Comparison of ENCODE assay signal across 11 cellular contexts in the genomic region with DNA sequence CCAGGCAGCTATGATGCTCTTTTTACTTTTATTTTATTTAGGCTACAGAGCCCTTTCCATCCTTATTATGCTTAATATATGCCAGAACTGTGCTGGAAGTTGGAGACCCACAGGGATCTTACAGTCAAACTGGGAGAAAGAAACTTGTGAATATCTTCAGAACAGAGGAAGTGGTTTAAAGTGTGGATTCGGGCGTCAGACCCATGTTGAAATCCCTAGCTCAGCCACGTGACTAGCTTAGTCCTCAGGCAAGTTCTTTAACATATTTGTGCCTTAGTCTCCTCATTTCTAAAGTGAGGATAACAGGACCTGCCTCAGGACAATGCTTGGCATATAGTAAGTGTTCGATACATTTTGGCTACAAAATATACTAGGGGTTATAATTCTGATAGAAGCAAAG. TPM values are rescaled to one million over a fixed set of nuclear protein-coding genes. Genes with fewer than 3 reads are reported as not detected.
DNase-seq lines count a peak whose midpoint lies in the region; ATAC-seq and TF ChIP-seq lines count a peak whose summit lies in the region.
"Had no signal": no experiment of that assay in that cellular context is flagged by ENCODE, and none has a peak within 500 bp of the region (broad histone marks: within the 10 kb centered on the region; RNA-seq: fewer than 3 reads in every experiment).

No MANE protein-coding gene starts in this region.

- ATAC-seq in Panc1 (no peak), gastrocnemius medialis (peak in 1 of 2 donors; percentile 37)
- peak; percentile 47 for ATAC-seq in effector memory CD8-positive, alpha-beta T cell (replicated peaks)

- H3K4me3 ChIP-seq in Panc1 (ENCODE audit: low read depth in 2 of 2, low read length in 2 of 2) (no peak overlapping the region), gastrocnemius medialis (no peak overlapping the region)
- H3K4me3 ChIP-seq: dorsolateral prefrontal cortex had no signal

- in situ Hi-C loops in Panc1 (cut with HindIII; ENCODE audit: low pct_unique_long_range_greater_than_20kb, low sequenced_read_pairs), result no loop called here
- in situ Hi-C loops in gastrocnemius medialis (cut with MboI; ENCODE audit: low sequenced_read_pairs in 4 of 4), result no loop called here

- peak overlapping the region; percentile 91 for H3K27ac ChIP-seq in Panc1 (ENCODE audit: low read length)
- H3K27ac ChIP-seq in gastrocnemius medialis, result peak overlapping the region; percentile 58 to 76 (median 68)
- H3K27ac ChIP-seq: dorsolateral prefrontal cortex had no signal

- H3K36me3 Mint-ChIP-seq in activated T-cell treated with anti-CD3 and anti-CD28 coated beads, Interleukin-2, amount 50 U/mL, for 24 hours (ENCODE audit: low read depth), result no peaks in the 10 kb centered on the region
- peaks cover 3% of the 10 kb centered on the region for H3K36me3 Mint-ChIP-seq in effector memory CD8-positive, alpha-beta T cell (ENCODE audit: insufficient read depth)
- H3K36me3 Mint-ChIP-seq in endothelial cell (ENCODE audit: low read depth, unreplicated experiment), result no peaks in the 10 kb centered on the region

- H3K27me3 ChIP-seq in Panc1 (ENCODE audit: control insufficient read depth, insufficient read depth, low read length), result no peaks in the 10 kb centered on the region
- no peaks in the 10 kb centered on the region for H3K27me3 ChIP-seq in gastrocnemius medialis

- intact Hi-C loops in Panc1 (cut with micrococcal nuclease; ENCODE audit: unreplicated experiment) (no loop called here), gastrocnemius medialis (cut with DNase I; ENCODE audit: low total_unique reads) (no loop called here)

- peaks cover 79% of the 10 kb centered on the region for H3K4me1 ChIP-seq in Panc1 (ENCODE audit: control insufficient read depth, insufficient read depth, low read length)
- H3K4me1 ChIP-seq in gastrocnemius medialis, result peaks cover 73 to 90% of the 10 kb centered on the region in 2 donors

- CTCF ChIA-PET in Panc1 (lab: Charles Lee), result no interaction called here
- CTCF ChIA-PET in HEK293T (lab: Yijun Ruan, JAX), result interaction anchor here (1.1 kb wide), 1 partner anchor 10 kb away, joined by 3 read pairs; no protein-coding TSS in a partner anchor

- no peaks in the 10 kb centered on the region for H3K9me3 Mint-ChIP-seq in activated T-cell treated with anti-CD3 and anti-CD28 coated beads, Interleukin-2, amount 50 U/mL, for 24 hours
- H3K9me3 Mint-ChIP-seq in effector memory CD8-positive, alpha-beta T cell, result no peaks in the 10 kb centered on the region
- H3K9me3 Mint-ChIP-seq in endothelial cell (ENCODE audit: unreplicated experiment), result no peaks in the 10 kb centered on the region

- H3K4me3 Mint-ChIP-seq in activated T-cell treated with anti-CD3 and anti-CD28 coated beads, Interleukin-2, amount 50 U/mL, for 24 hours, result no peak overlapping the region
- peak overlapping the region in 1 of 2 donors; percentile 43 for H3K4me3 Mint-ChIP-seq in effector memory CD8-positive, alpha-beta T cell
- no peak overlapping the region for H3K4me3 Mint-ChIP-seq in endothelial cell (ENCODE audit: unreplicated experiment)

- DNase-seq in activated T-cell treated with anti-CD3 and anti-CD28 coated beads, Interleukin-2, amount 50 U/mL, for 24 hours, result no peak
- DNase-seq in activated T-cell treated with anti-CD3 and anti-CD28 coated beads for 4 hours, result no peak
- DNase-seq in Panc1 (ENCODE audit: low read depth, low spot score), result no peak
- no peak for DNase-seq in effector memory CD8-positive, alpha-beta T cell
- no peak for DNase-seq in gastrocnemius medialis
- no peak for DNase-seq in GM03348 (ENCODE audit: low spot score)
- no peak for DNase-seq in endothelial cell (ENCODE audit: low spot score)
- DNase-seq in HEK293T (ENCODE audit: extremely low spot score), result no peak
- DNase-seq: activated CD4-positive, CD25-positive, alpha-beta regulatory T cell; dorsolateral prefrontal cortex; midbrain had no signal

- TF ChIP-seq CTCF in Panc1 (IDR thresholded peaks at IDR 0.05) (no peak), gastrocnemius medialis (IDR thresholded peaks at IDR 0.05 in 4 of 5, conservative IDR thresholded peaks at IDR 0.05 in 1 of 5) (no peak), endothelial cell (IDR thresholded peaks at IDR 0.05; ENCODE audit: unreplicated experiment) (no peak)

- H3K27ac Mint-ChIP-seq in activated T-cell treated with anti-CD3 and anti-CD28 coated beads, Interleukin-2, amount 50 U/mL, for 24 hours, result peak overlapping the region; percentile 31
- peak overlapping the region in 1 of 2 donors; percentile 32 for H3K27ac Mint-ChIP-seq in effector memory CD8-positive, alpha-beta T cell
- H3K27ac Mint-ChIP-seq in endothelial cell (ENCODE audit: unreplicated experiment), result no peak overlapping the region

- POLR2A ChIA-PET in Panc1 (lab: Charles Lee) (interaction anchor here (0.6 kb wide), 1 partner anchor 91 kb away, joined by 3 read pairs; no protein-coding TSS in a partner anchor), HEK293T (lab: Yijun Ruan, JAX) (no interaction called here)

- BruUV-seq in Panc1 (replicated peaks; lab: Mats Ljungman, UMichigan), result no TSS peak

- H3K27me3 Mint-ChIP-seq in activated T-cell treated with anti-CD3 and anti-CD28 coated beads, Interleukin-2, amount 50 U/mL, for 24 hours, result peaks cover 60% of the 10 kb centered on the region
- H3K27me3 Mint-ChIP-seq in effector memory CD8-positive, alpha-beta T cell, result peaks cover 0 to 11% of the 10 kb centered on the region in 2 donors
- no peaks in the 10 kb centered on the region for H3K27me3 Mint-ChIP-seq in endothelial cell (ENCODE audit: unreplicated experiment)

- peaks cover 52% of the 10 kb centered on the region for H3K4me1 Mint-ChIP-seq in activated T-cell treated with anti-CD3 and anti-CD28 coated beads, Interleukin-2, amount 50 U/mL, for 24 hours (ENCODE audit: low read depth)
- peaks cover 27 to 49% of the 10 kb centered on the region in 2 donors for H3K4me1 Mint-ChIP-seq in effector memory CD8-positive, alpha-beta T cell (ENCODE audit: low read depth in 2 of 2)
- H3K4me1 Mint-ChIP-seq in endothelial cell (ENCODE audit: unreplicated experiment), result peaks cover 15% of the 10 kb centered on the region

- no peak for TF ChIP-seq POLR2A in gastrocnemius medialis (IDR thresholded peaks at IDR 0.05)

- H3K36me3 ChIP-seq in Panc1 (ENCODE audit: control insufficient read depth, insufficient read depth, low read length) (no peaks in the 10 kb centered on the region; the same call in 1 of the 2 replicates), gastrocnemius medialis (no peaks in the 10 kb centered on the region)

- H3K9me3 ChIP-seq in Panc1 (ENCODE audit: control insufficient read depth, insufficient read depth, low read depth, low read length) (no peaks in the 10 kb centered on the region), gastrocnemius medialis (no peaks in the 10 kb centered on the region)

TF ChIP-seq in HEK293T, 16 proteins besides CTCF, POLR2A, EP300 and RAD21:
- TF ChIP-seq BHLHE40 (IDR thresholded peaks at IDR 0.05; ENCODE audit: borderline replicate concordance) (no peak), ARNT (IDR thresholded peaks at IDR 0.05) (no peak), FOXM1 (IDR thresholded peaks at IDR 0.05; ENCODE audit: borderline replicate concordance) (no peak), ELF4 (IDR thresholded peaks at IDR 0.05) (no peak), L3MBTL2 (conservative IDR thresholded peaks at IDR 0.05) (no peak), FOXK2 (IDR thresholded peaks at IDR 0.05) (no peak), ZNF384 (IDR thresholded peaks at IDR 0.05) (no peak), HDGF (IDR thresholded peaks at IDR 0.05; ENCODE audit: borderline replicate concordance) (no peak), FOXA1 (IDR thresholded peaks at IDR 0.05) (no peak), SUZ12 (IDR thresholded peaks at IDR 0.05) (no peak)

RNA-seq across cellular contexts. Expression of a gene that starts 59.1 kb away (rescaled TPM):
- 121 TPM for total RNA-seq in Panc1 (2021; ENCODE audit: unreplicated experiment)
- 60.5 TPM for polyA plus RNA-seq in Panc1 (2012; ENCODE audit: insufficient read length)
- 100 to 1,000 TPM; 225 to 517 (median 280) TPM for total RNA-seq in gastrocnemius medialis
- total RNA-seq in endothelial cell (ENCODE audit: unreplicated experiment), result 11.8 TPM
